In genomic region chr16:57023541-57024249, GRCh38 we compare ENCODE assay signal across 13 cellular contexts. TPM values are rescaled to one million over a fixed set of nuclear protein-coding genes. Genes with fewer than 3 reads are reported as not detected.
DNase-seq lines count a peak whose midpoint lies in the region; ATAC-seq and TF ChIP-seq lines count a peak whose summit lies in the region.
"Had no signal": no experiment of that assay in that cellular context is flagged by ENCODE, and none has a peak within 500 bp of the region (broad histone marks: within the 10 kb centered on the region; RNA-seq: fewer than 3 reads in every experiment).

No MANE protein-coding gene starts in this region.

- no peaks in the 10 kb centered on the region for H3K9me3 ChIP-seq in CD4-positive, alpha-beta T cell (ENCODE audit: control insufficient read depth, low read length)
- H3K9me3 ChIP-seq in gastrocnemius medialis: no peaks in the 10 kb centered on the region
- H3K9me3 ChIP-seq: prostate gland, upper lobe of left lung had no signal

- H3K27ac Mint-ChIP-seq in CD4-positive, alpha-beta T cell: peak overlapping the region; percentile 84
- peak overlapping the region; percentile 84 for H3K27ac Mint-ChIP-seq in activated naive CD8-positive, alpha-beta T cell treated with anti-CD3 and anti-CD28 coated beads, Interleukin-2, amount 10 ng/mL, durations not matched to agents 7 days and 5 days

- no peaks in the 10 kb centered on the region for H3K27me3 ChIP-seq in CD4-positive, alpha-beta T cell (ENCODE audit: control insufficient read depth, insufficient read depth, low read length)
- H3K27me3 ChIP-seq in gastrocnemius medialis: no peaks in the 10 kb centered on the region
- H3K27me3 ChIP-seq: upper lobe of left lung had no signal

- peak overlapping the region; percentile 27 for H3K4me3 Mint-ChIP-seq in CD4-positive, alpha-beta T cell
- H3K4me3 Mint-ChIP-seq in activated naive CD8-positive, alpha-beta T cell treated with anti-CD3 and anti-CD28 coated beads, Interleukin-2, amount 10 ng/mL, durations not matched to agents 7 days and 5 days: peak overlapping the region; percentile 66

- no peak for TF ChIP-seq POLR2A in gastrocnemius medialis (IDR thresholded peaks at IDR 0.05)

- TF ChIP-seq CTCF in CD4-positive, alpha-beta T cell (IDR thresholded peaks at IDR 0.05): no peak
- no peak for TF ChIP-seq CTCF in gastrocnemius medialis (IDR thresholded peaks at IDR 0.05 in 4 of 5, conservative IDR thresholded peaks at IDR 0.05 in 1 of 5)

- intact Hi-C loops in CD4-positive, alpha-beta T cell (cut with DNase I, micrococcal nuclease): loop anchor here in 1 of 2 experiments (1.0 kb wide), 1 partner anchor 9 kb away; no protein-coding TSS in a partner anchor
- intact Hi-C loops in gastrocnemius medialis (cut with DNase I; ENCODE audit: low total_unique reads): no loop called here

- no peak overlapping the region for H3K4me3 ChIP-seq in gastrocnemius medialis
- H3K4me3 ChIP-seq: prostate gland, upper lobe of left lung had no signal

- peaks cover 92% of the 10 kb centered on the region for H3K4me1 Mint-ChIP-seq in CD4-positive, alpha-beta T cell (ENCODE audit: low read depth)
- H3K4me1 Mint-ChIP-seq in activated naive CD8-positive, alpha-beta T cell treated with anti-CD3 and anti-CD28 coated beads, Interleukin-2, amount 10 ng/mL, durations not matched to agents 7 days and 5 days: peaks cover 67% of the 10 kb centered on the region

- H3K27me3 Mint-ChIP-seq in CD4-positive, alpha-beta T cell: no peaks in the 10 kb centered on the region
- no peaks in the 10 kb centered on the region for H3K27me3 Mint-ChIP-seq in activated naive CD8-positive, alpha-beta T cell treated with anti-CD3 and anti-CD28 coated beads, Interleukin-2, amount 10 ng/mL, durations not matched to agents 7 days and 5 days

- ATAC-seq in CD4-positive, alpha-beta T cell (ENCODE audit: poor library complexity): peak; percentile 89
- peak; percentile 77 for ATAC-seq in activated naive CD8-positive, alpha-beta T cell treated with anti-CD3 and anti-CD28 coated beads, Interleukin-2, amount 10 ng/mL, durations not matched to agents 7 days and 5 days (ENCODE audit: low read depth)
- ATAC-seq in HG02798 (IDR thresholded peaks at IDR 0.05; ENCODE audit: poor library complexity, unreplicated experiment): no peak
- no peak for ATAC-seq in gastrocnemius medialis
- ATAC-seq: left lobe of liver had no signal

- peaks cover 96% of the 10 kb centered on the region for H3K36me3 Mint-ChIP-seq in CD4-positive, alpha-beta T cell (ENCODE audit: low read depth)
- H3K36me3 Mint-ChIP-seq in activated naive CD8-positive, alpha-beta T cell treated with anti-CD3 and anti-CD28 coated beads, Interleukin-2, amount 10 ng/mL, durations not matched to agents 7 days and 5 days: peaks cover 83% of the 10 kb centered on the region

- H3K4me1 ChIP-seq in gastrocnemius medialis: no peaks in the 10 kb centered on the region
- H3K4me1 ChIP-seq: prostate gland, upper lobe of left lung had no signal

- POLR2A ChIA-PET in CD4-positive, alpha-beta T cell (lab: Charles Lee): interaction anchor here (0.7 to 7.0 kb wide), 16 partner anchors 9 to 162 kb away, joined by 3 to 55 read pairs (median 4); partner anchors contain the start of genes NLRC5, PSME3IP1 and RSPRY1
- POLR2A ChIA-PET in activated naive CD8-positive, alpha-beta T cell treated with anti-CD3 and anti-CD28 coated beads, Interleukin-2, amount 10 ng/mL, durations not matched to agents 7 days and 5 days (lab: Charles Lee): interaction anchor here (0.6 to 6.2 kb wide), 9 partner anchors 9 to 481 kb away, joined by 3 to 63 read pairs (median 4); partner anchors contain the start of genes HERPUD1 and NLRC5

- peaks cover 0 to 3% of the 10 kb centered on the region in 2 donors for H3K36me3 ChIP-seq in gastrocnemius medialis
- H3K36me3 ChIP-seq: prostate gland had no signal

- CTCF ChIA-PET in CD4-positive, alpha-beta T cell (lab: Charles Lee): interaction anchor here (0.9 to 3.1 kb wide), 8 partner anchors 8 to 61 kb away, joined by 3 to 17 read pairs (median 4); partner anchors contain the start of gene NLRC5

- peak overlapping the region; percentile 69 for H3K27ac ChIP-seq in CD4-positive, alpha-beta T cell (ENCODE audit: low read depth, low read length)
- no peak overlapping the region for H3K27ac ChIP-seq in gastrocnemius medialis
- H3K27ac ChIP-seq: prostate gland had no signal

- in situ Hi-C loops in gastrocnemius medialis (cut with MboI; ENCODE audit: low sequenced_read_pairs in 4 of 4): no loop called here

- DNase-seq in CD4-positive, alpha-beta T cell: peak; percentile 44 to 77 (median 61)
- DNase-seq in activated CD8-positive, alpha-beta memory T cell treated with anti-CD3 and anti-CD28 coated beads for 1 hour (ENCODE audit: extremely low read depth in 1 of 2, low read depth in 1 of 2): peak; percentile 58 to 68
- DNase-seq in activated naive CD8-positive, alpha-beta T cell treated with anti-CD3 and anti-CD28 coated beads, Interleukin-2, amount 10 ng/mL, durations not matched to agents 7 days and 5 days: peak; percentile 73
- DNase-seq in stimulated activated CD4-positive, alpha-beta T cell treated with anti-CD3 and anti-CD28 coated beads, Interleukin-4, amount 100 ng/mL, for 24 hours: peak; percentile 72
- DNase-seq in hepatic stellate cell (ENCODE audit: low spot score) (no peak), kidney glomerular epithelial cell (lab: John Stamatoyannopoulos, UW) (no peak), gastrocnemius medialis (no peak)
- DNase-seq: IMR-90, SIG-M5, upper lobe of left lung had no signal

- H3K9me3 Mint-ChIP-seq in CD4-positive, alpha-beta T cell: no peaks in the 10 kb centered on the region
- H3K9me3 Mint-ChIP-seq in activated naive CD8-positive, alpha-beta T cell treated with anti-CD3 and anti-CD28 coated beads, Interleukin-2, amount 10 ng/mL, durations not matched to agents 7 days and 5 days: no peaks in the 10 kb centered on the region

RNA-seq across cellular contexts. Expression of gene NLRC5, which starts 34.3 kb away (rescaled TPM):
- 100 to 1,000 TPM; 424 to 434 TPM for total RNA-seq in CD4-positive, alpha-beta T cell
- 100 to 1,000 TPM; 401 to 414 TPM for total RNA-seq in activated naive CD8-positive, alpha-beta T cell treated with anti-CD3 and anti-CD28 coated beads, Interleukin-2, amount 10 ng/mL, durations not matched to agents 7 days and 5 days
- 1 to 10 TPM; 2.5 to 9.4 (median 5.1) TPM for total RNA-seq in gastrocnemius medialis

Comparison
In these comparisons a context has a peak if more than half of its experiments do, and no peak if none do; other contexts are left out.
1. ATAC-seq: peak in CD4-positive, alpha-beta T cell (single experiment) and activated naive CD8-positive, alpha-beta T cell treated with anti-CD3 and anti-CD28 coated beads, Interleukin-2, amount 10 ng/mL, durations not matched to agents 7 days and 5 days (single experiment); none in HG02798 (single experiment) and gastrocnemius medialis (0 of 2).
2. DNase-seq: peak in CD4-positive, alpha-beta T cell (10 of 10), activated CD8-positive, alpha-beta memory T cell treated with anti-CD3 and anti-CD28 coated beads for 1 hour (2 of 2), activated naive CD8-positive, alpha-beta T cell treated with anti-CD3 and anti-CD28 coated beads, Interleukin-2, amount 10 ng/mL, durations not matched to agents 7 days and 5 days (single experiment) and stimulated activated CD4-positive, alpha-beta T cell treated with anti-CD3 and anti-CD28 coated beads, Interleukin-4, amount 100 ng/mL, for 24 hours (single experiment); none in hepatic stellate cell (single experiment), kidney glomerular epithelial cell (single experiment) and gastrocnemius medialis (0 of 2).
3. RNA of gene NLRC5, which starts 34.3 kb away (total RNA-seq): 424 to 434 TPM in CD4-positive, alpha-beta T cell and 401 to 414 TPM in activated naive CD8-positive, alpha-beta T cell treated with anti-CD3 and anti-CD28 coated beads, Interleukin-2, amount 10 ng/mL, durations not matched to agents 7 days and 5 days; 2.5 to 9.4 TPM in gastrocnemius medialis; every median in the first group is over 10 times any median in the second.